23 cellular contexts compared by ENCODE assay signal in genomic region chr11:40276960-40277359, GRCh38.
"Had no signal": no experiment of that assay in that cellular context is flagged by ENCODE, and none has a peak within 500 bp of the region (broad histone marks: within the 10 kb centered on the region; RNA-seq: fewer than 3 reads in every experiment).

No MANE protein-coding gene starts in this region.

- H3K36me3 Mint-ChIP-seq: naive thymus-derived CD4-positive, alpha-beta T cell had no signal

- H3K4me1 Mint-ChIP-seq: naive thymus-derived CD4-positive, alpha-beta T cell had no signal

- H3K27me3 Mint-ChIP-seq: naive thymus-derived CD4-positive, alpha-beta T cell had no signal

- ATAC-seq: esophagus mucosa; gastrocnemius medialis; heart right ventricle; left cardiac atrium; left lung; left ventricle myocardium superior; lower lobe of right lung; naive thymus-derived CD4-positive, alpha-beta T cell had no signal

- H3K27ac ChIP-seq: coronary artery, epithelial cell of prostate, esophagus squamous epithelium, gastrocnemius medialis, heart right ventricle, left lung, lower lobe of right lung had no signal

- H3K36me3 ChIP-seq: esophagus squamous epithelium, gastrocnemius medialis, heart right ventricle, left lung, lower lobe of right lung had no signal

- H3K4me3 ChIP-seq: coronary artery, dorsolateral prefrontal cortex, esophagus squamous epithelium, gastrocnemius medialis, heart right ventricle, left lung, lower lobe of right lung had no signal

- H3K9me3 ChIP-seq: esophagus squamous epithelium, gastrocnemius medialis, heart right ventricle, left lung, lower lobe of right lung had no signal

- H3K9me3 Mint-ChIP-seq: mesothelial cell of epicardium had no signal

- H3K4me1 ChIP-seq: esophagus squamous epithelium, gastrocnemius medialis, heart right ventricle, lower lobe of right lung had no signal

- DNase-seq: dermis blood vessel endothelial cell; dorsolateral prefrontal cortex; effector CD4-positive, alpha-beta T cell; effector memory CD4-positive, alpha-beta T cell; erythroblast; esophagus squamous epithelium; foreskin fibroblast; foreskin melanocyte; gastrocnemius medialis; glutamatergic neuron; head of caudate nucleus; heart right ventricle; hippocampal formation; left cardiac atrium; left lung; left ventricle myocardium superior; lower lobe of right lung; mesenchymal stem cell; naive thymus-derived CD4-positive, alpha-beta T cell had no signal

- H3K27ac Mint-ChIP-seq: mesothelial cell of epicardium; naive thymus-derived CD4-positive, alpha-beta T cell had no signal

- H3K4me3 Mint-ChIP-seq: mesothelial cell of epicardium; naive thymus-derived CD4-positive, alpha-beta T cell had no signal

- H3K27me3 ChIP-seq: dorsolateral prefrontal cortex, esophagus squamous epithelium, gastrocnemius medialis, heart right ventricle, left lung had no signal
